In the genomic region with DNA sequence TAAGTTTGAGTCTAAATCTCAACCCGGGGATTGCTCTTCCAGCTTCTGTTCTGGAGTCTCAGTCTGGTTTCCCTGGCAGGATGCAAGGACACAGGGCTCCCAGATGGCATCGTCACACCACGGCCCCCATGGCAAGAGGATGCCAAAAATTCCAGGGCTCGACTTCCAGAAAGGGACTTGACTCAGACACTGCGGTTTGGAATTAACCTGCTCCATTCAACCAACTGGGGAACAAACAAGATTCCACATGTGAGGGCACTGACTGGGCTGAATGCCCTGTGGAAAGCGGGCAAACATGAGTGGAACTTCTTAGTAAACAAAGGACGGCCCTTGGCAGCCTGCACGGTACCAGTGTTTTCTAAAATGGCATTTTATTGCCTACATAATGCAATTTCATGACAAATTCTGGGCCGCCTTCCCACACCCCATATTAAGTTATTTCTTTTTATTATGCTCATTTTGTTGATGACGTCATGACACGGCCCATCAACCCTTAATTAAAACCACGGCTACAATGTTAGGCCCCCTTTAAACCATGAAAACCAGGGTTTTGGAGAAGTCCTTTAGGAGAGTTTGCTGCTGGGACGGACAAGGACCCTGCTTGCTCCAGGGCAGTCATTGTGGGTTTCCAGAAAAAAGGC, we compare ENCODE assay signal across 19 cellular contexts.
DNase-seq lines count a peak whose midpoint lies in the region; ATAC-seq and TF ChIP-seq lines count a peak whose summit lies in the region.
"Had no signal": no experiment of that assay in that cellular context is flagged by ENCODE, and none has a peak within 500 bp of the region (broad histone marks: within the 10 kb centered on the region; RNA-seq: fewer than 3 reads in every experiment).

No MANE protein-coding gene starts in this region.

- H3K9me3 ChIP-seq in breast epithelium (no peaks in the 10 kb centered on the region), upper lobe of right lung (no peaks in the 10 kb centered on the region), heart right ventricle (no peaks in the 10 kb centered on the region)
- H3K9me3 ChIP-seq: A549 had no signal

- peak overlapping the region; percentile 58 to 61 for H3K27ac ChIP-seq in breast epithelium
- H3K27ac ChIP-seq in upper lobe of right lung: no peak overlapping the region
- H3K27ac ChIP-seq in heart right ventricle: no peak overlapping the region
- H3K27ac ChIP-seq: A549, brain microvascular endothelial cell had no signal

- ATAC-seq in left lobe of liver (peak; percentile 79), upper lobe of right lung (no peak), heart right ventricle (no peak)
- ATAC-seq: A549; CD8-positive, alpha-beta T cell; naive thymus-derived CD8-positive, alpha-beta T cell had no signal

- no peak for TF ChIP-seq POLR2A in breast epithelium (IDR thresholded peaks at IDR 0.05)

- TF ChIP-seq CTCF in breast epithelium (IDR thresholded peaks at IDR 0.05): no peak
- TF ChIP-seq CTCF in upper lobe of right lung (IDR thresholded peaks at IDR 0.05): no peak
- no peak for TF ChIP-seq CTCF in heart right ventricle (IDR thresholded peaks at IDR 0.05)

- H3K4me1 ChIP-seq in breast epithelium: peaks cover 0 to 5% of the 10 kb centered on the region in 2 donors
- no peaks in the 10 kb centered on the region for H3K4me1 ChIP-seq in upper lobe of right lung
- no peaks in the 10 kb centered on the region for H3K4me1 ChIP-seq in heart right ventricle
- H3K4me1 ChIP-seq: A549 had no signal

- WGBS in heart right ventricle, 2 donors: 77 to 80% methylated on average over 13 of the region's 13 CpGs

- intact Hi-C loops in breast epithelium (cut with DNase I; ENCODE audit: low total_unique reads): no loop called here
- intact Hi-C loops in upper lobe of right lung (cut with DNase I): no loop called here
- intact Hi-C loops in heart right ventricle (cut with DNase I): no loop called here

- no peak overlapping the region for H3K4me3 ChIP-seq in breast epithelium
- H3K4me3 ChIP-seq in upper lobe of right lung: no peak overlapping the region
- no peak overlapping the region for H3K4me3 ChIP-seq in heart right ventricle
- H3K4me3 ChIP-seq: A549 had no signal

- no peaks in the 10 kb centered on the region for H3K36me3 ChIP-seq in breast epithelium
- H3K36me3 ChIP-seq in upper lobe of right lung: no peaks in the 10 kb centered on the region
- no peaks in the 10 kb centered on the region for H3K36me3 ChIP-seq in heart right ventricle
- H3K36me3 ChIP-seq: brain microvascular endothelial cell had no signal

- peak; percentile 65 for DNase-seq in A172 (ENCODE audit: low spot score)
- DNase-seq in LHCN-M2 (ENCODE audit: low read depth): peak; percentile 79
- peak; percentile 71 to 95 for DNase-seq in breast epithelium (ENCODE audit: low spot score in 2 of 2)
- DNase-seq in left lobe of liver (ENCODE audit: low spot score): no peak
- no peak for DNase-seq in upper lobe of right lung
- no peak for DNase-seq in central memory CD4-positive, alpha-beta T cell
- no peak for DNase-seq in heart right ventricle
- DNase-seq in DMS79 treated with DMSO at 0.1 percent for 48 hours (lab: John Stamatoyannopoulos, UW): no peak
- DNase-seq: activated CD4-positive, alpha-beta T cell treated with anti-CD3 and anti-CD28 coated beads, Interleukin-2, amount 50 U/mL, for 4 hours; brain microvascular endothelial cell; CD8-positive, alpha-beta T cell; DND-41; GOT3; naive thymus-derived CD8-positive, alpha-beta T cell; NCI-H2029; OCI-M1; posterior cingulate gyrus; stimulated activated naive CD4-positive, alpha-beta T cell had no signal

- H3K27me3 ChIP-seq in breast epithelium (peaks cover 0 to 14% of the 10 kb centered on the region in 2 donors), upper lobe of right lung (peaks cover 12% of the 10 kb centered on the region), heart right ventricle (peaks cover 0 to 24% (median 5%) of the 10 kb centered on the region in 7 donors)
- H3K27me3 ChIP-seq: brain microvascular endothelial cell had no signal

Comparison
In these comparisons a context has a peak if more than half of its experiments do, and no peak if none do; other contexts are left out.
1. DNase-seq: peak in A172 (single experiment), LHCN-M2 (single experiment) and breast epithelium (2 of 2); none in left lobe of liver (single experiment), upper lobe of right lung (single experiment), central memory CD4-positive, alpha-beta T cell (single experiment), heart right ventricle (0 of 2) and DMS79 treated with DMSO at 0.1 percent for 48 hours (single experiment).
2. H3K27ac ChIP-seq: peak in breast epithelium (2 of 2); none in upper lobe of right lung (single experiment) and heart right ventricle (0 of 10).